Comparison of ENCODE assay signal across 8 cellular contexts in the genomic region with DNA sequence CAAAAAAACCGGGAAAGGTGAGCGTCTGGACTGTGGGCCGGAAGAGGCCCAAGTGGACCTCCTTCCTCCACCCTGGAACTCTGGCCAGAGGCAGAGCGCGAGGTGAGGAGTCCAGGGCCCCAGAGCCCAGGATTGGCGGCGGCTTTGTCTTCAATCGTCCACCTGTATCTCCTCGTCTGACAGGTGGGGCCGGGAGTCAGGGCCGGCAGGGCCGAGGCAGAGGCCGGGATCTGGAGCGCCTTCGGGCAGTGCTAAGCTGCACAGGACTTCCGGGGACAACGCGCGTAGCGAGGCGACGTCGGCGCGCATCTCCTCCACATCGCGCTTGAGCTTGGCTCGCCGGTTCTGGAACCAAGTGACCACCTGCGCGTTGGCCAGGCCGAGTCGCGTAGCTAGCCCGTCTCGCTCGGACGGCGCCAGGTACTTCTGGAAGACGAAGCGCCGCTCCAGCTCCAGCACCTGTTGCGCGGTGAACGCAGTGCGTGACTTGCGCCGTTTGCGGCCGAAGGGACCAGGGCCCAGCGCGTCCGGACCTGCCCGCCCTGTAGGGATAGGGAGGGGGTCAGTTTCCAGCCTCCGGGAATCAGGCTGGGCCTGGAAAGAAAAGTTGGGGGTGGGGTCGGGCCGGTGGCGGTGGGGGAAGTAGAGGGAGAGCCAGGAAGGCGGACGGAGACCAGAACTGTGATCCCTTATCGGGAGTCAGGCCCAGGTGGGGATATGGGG. TPM values are rescaled to one million over a fixed set of nuclear protein-coding genes. Genes with fewer than 3 reads are reported as not detected.
DNase-seq lines count a peak whose midpoint lies in the region; ATAC-seq and TF ChIP-seq lines count a peak whose summit lies in the region.

No MANE protein-coding gene starts in this region.

- TF ChIP-seq CTCF in hepatocyte (IDR thresholded peaks at IDR 0.05; ENCODE audit: poor library complexity) (no peak), gastrocnemius medialis (IDR thresholded peaks at IDR 0.05 in 4 of 5, conservative IDR thresholded peaks at IDR 0.05 in 1 of 5) (no peak)

- intact Hi-C loops in gastrocnemius medialis (cut with DNase I; ENCODE audit: low total_unique reads): no loop called here

- peaks cover 46% of the 10 kb centered on the region for H3K27me3 Mint-ChIP-seq in activated CD8-positive, alpha-beta memory T cell treated with anti-CD3 and anti-CD28 coated beads, Interleukin-2, amount 10 ng/mL, durations not matched to agents 7 days and 5 days

- peak overlapping the region; percentile 60 for H3K4me3 ChIP-seq in hepatocyte
- H3K4me3 ChIP-seq in gastrocnemius medialis: peak overlapping the region; percentile 32 to 48 (median 44)

- H2AFZ ChIP-seq in hepatocyte: peak overlapping the region; percentile 28

- peak overlapping the region; percentile 98 for H3K4me2 ChIP-seq in hepatocyte

- no peaks in the 10 kb centered on the region for H3K9me3 ChIP-seq in hepatocyte (ENCODE audit: low read depth)
- no peaks in the 10 kb centered on the region for H3K9me3 ChIP-seq in gastrocnemius medialis

- 6% methylated on average over 56 of the region's 61 CpGs for WGBS in hepatocyte (ENCODE audit: low lambda C conversion rate, missing lambda C conversion rate)

- in situ Hi-C loops in gastrocnemius medialis (cut with MboI; ENCODE audit: low sequenced_read_pairs in 4 of 4): no loop called here

- H4K20me1 ChIP-seq in hepatocyte (ENCODE audit: insufficient read depth, poor library complexity, severe bottlenecking): no peaks in the 10 kb centered on the region

- CTCF ChIA-PET in activated CD8-positive, alpha-beta memory T cell treated with anti-CD3 and anti-CD28 coated beads, Interleukin-2, amount 10 ng/mL, durations not matched to agents 7 days and 5 days (lab: Charles Lee): interaction anchor here (0.6 to 4.1 kb wide), 2 partner anchors 15 to 90 kb away, joined by 3 to 25 read pairs; a partner anchor contains a TSS

- H3K9me2 ChIP-seq in hepatocyte (replicated peaks; ENCODE audit: insufficient read depth): no peaks in the 10 kb centered on the region

- DNase-seq in NCI-H345 (lab: John Stamatoyannopoulos, UW): peak; percentile 16
- no peak for DNase-seq in NCI-H345 treated with DMSO at 0.1 percent for 48 hours (lab: John Stamatoyannopoulos, UW; ENCODE audit: unreplicated experiment)
- DNase-seq in activated CD8-positive, alpha-beta memory T cell treated with anti-CD3 and anti-CD28 coated beads, Interleukin-2, amount 10 ng/mL, durations not matched to agents 7 days and 5 days: peak; percentile 58
- no peak for DNase-seq in hepatocyte (ENCODE audit: low spot score)
- DNase-seq in gastrocnemius medialis: no peak
- no peak for DNase-seq in NCI-H2029 treated with DMSO at 0.1 percent for 48 hours (lab: John Stamatoyannopoulos, UW)

- no peak for TF ChIP-seq POLR2A in gastrocnemius medialis (IDR thresholded peaks at IDR 0.05)

- H3K79me2 ChIP-seq in hepatocyte: peaks cover 4% of the 10 kb centered on the region

- H3K4me1 Mint-ChIP-seq in activated CD8-positive, alpha-beta memory T cell treated with anti-CD3 and anti-CD28 coated beads, Interleukin-2, amount 10 ng/mL, durations not matched to agents 7 days and 5 days: peaks cover 29% of the 10 kb centered on the region

- no peak overlapping the region for H3K27ac ChIP-seq in hepatocyte
- H3K27ac ChIP-seq in gastrocnemius medialis: no peak overlapping the region

- peak overlapping the region; percentile 84 for H3K4me3 Mint-ChIP-seq in activated CD8-positive, alpha-beta memory T cell treated with anti-CD3 and anti-CD28 coated beads, Interleukin-2, amount 10 ng/mL, durations not matched to agents 7 days and 5 days

- no peaks in the 10 kb centered on the region for H3K36me3 Mint-ChIP-seq in activated CD8-positive, alpha-beta memory T cell treated with anti-CD3 and anti-CD28 coated beads, Interleukin-2, amount 10 ng/mL, durations not matched to agents 7 days and 5 days

- H3K9me3 Mint-ChIP-seq in activated CD8-positive, alpha-beta memory T cell treated with anti-CD3 and anti-CD28 coated beads, Interleukin-2, amount 10 ng/mL, durations not matched to agents 7 days and 5 days (ENCODE audit: low read depth): no peaks in the 10 kb centered on the region

- H3K36me3 ChIP-seq in hepatocyte (replicated peaks; ENCODE audit: insufficient read depth, low read depth) (no peaks in the 10 kb centered on the region), gastrocnemius medialis (peaks cover 0 to 16% of the 10 kb centered on the region in 2 donors)

- peak overlapping the region; percentile 80 for H3K27ac Mint-ChIP-seq in activated CD8-positive, alpha-beta memory T cell treated with anti-CD3 and anti-CD28 coated beads, Interleukin-2, amount 10 ng/mL, durations not matched to agents 7 days and 5 days

- peaks cover 52% of the 10 kb centered on the region for H3K27me3 ChIP-seq in hepatocyte
- peaks cover 42 to 59% (median 51%) of the 10 kb centered on the region in 3 donors for H3K27me3 ChIP-seq in gastrocnemius medialis

- peak; percentile 59 for ATAC-seq in activated CD8-positive, alpha-beta memory T cell treated with anti-CD3 and anti-CD28 coated beads, Interleukin-2, amount 10 ng/mL, durations not matched to agents 7 days and 5 days
- ATAC-seq in gastrocnemius medialis (no peak), GM18867 (IDR thresholded peaks at IDR 0.05; ENCODE audit: unreplicated experiment) (no peak), HG02938 (IDR thresholded peaks at IDR 0.05; ENCODE audit: unreplicated experiment) (no peak)

- H3K4me1 ChIP-seq in hepatocyte (ENCODE audit: insufficient read depth) (peaks cover 39% of the 10 kb centered on the region), gastrocnemius medialis (peaks cover 22 to 26% of the 10 kb centered on the region in 2 donors)

RNA-seq across cellular contexts. Expression of a gene that starts 1.5 kb away (rescaled TPM):
- 1 to 10 TPM; 1.3 to 2.4 TPM for total RNA-seq in activated CD8-positive, alpha-beta memory T cell treated with anti-CD3 and anti-CD28 coated beads, Interleukin-2, amount 10 ng/mL, durations not matched to agents 7 days and 5 days
- total RNA-seq in hepatocyte: 2.5 and 3.4 TPM in 2 replicates
- polyA plus RNA-seq in hepatocyte: 3.1 and 5.2 TPM in 2 replicates
- total RNA-seq in gastrocnemius medialis: under 1 TPM in 1 of 4 donors, not detected in 3; 0.59 TPM

RNA-seq across cellular contexts. Expression of a gene that starts 9.6 kb away (rescaled TPM):
- total RNA-seq in activated CD8-positive, alpha-beta memory T cell treated with anti-CD3 and anti-CD28 coated beads, Interleukin-2, amount 10 ng/mL, durations not matched to agents 7 days and 5 days: 10 to 100 TPM; 15.5 to 34.0 TPM
- total RNA-seq in hepatocyte (10.4 and 10.6 TPM in 2 replicates), gastrocnemius medialis (10 to 100 TPM; 14.2 to 23.6 (median 20.0) TPM)
- polyA plus RNA-seq in hepatocyte: 29.0 and 30.2 TPM in 2 replicates

RNA-seq across cellular contexts. Expression of a gene that starts 15.1 kb away (rescaled TPM):
- 10 to 100 TPM; 39.4 to 48.8 TPM for total RNA-seq in activated CD8-positive, alpha-beta memory T cell treated with anti-CD3 and anti-CD28 coated beads, Interleukin-2, amount 10 ng/mL, durations not matched to agents 7 days and 5 days
- 19.9 and 25.1 TPM in 2 replicates for total RNA-seq in hepatocyte
- polyA plus RNA-seq in hepatocyte: 21.3 and 23.8 TPM in 2 replicates
- total RNA-seq in gastrocnemius medialis: 1 to 10 TPM; 6.1 to 9.6 (median 7.7) TPM

RNA-seq across cellular contexts. Expression of a gene that starts 15.1 kb away (rescaled TPM):
- total RNA-seq in activated CD8-positive, alpha-beta memory T cell treated with anti-CD3 and anti-CD28 coated beads, Interleukin-2, amount 10 ng/mL, durations not matched to agents 7 days and 5 days: 10 to 100 TPM; 26.5 to 29.5 TPM
- 11.6 and 15.9 TPM in 2 replicates for total RNA-seq in hepatocyte
- 16.6 and 21.3 TPM in 2 replicates for polyA plus RNA-seq in hepatocyte
- 1 to 10 TPM; 5.5 to 7.3 (median 6.0) TPM for total RNA-seq in gastrocnemius medialis

RNA-seq across cellular contexts. Expression of a gene that starts 16.3 kb away (rescaled TPM):
- 1 to 10 TPM in 1 of 2 experiments, under 1 TPM in 1; 0.82 to 1.3 TPM for total RNA-seq in activated CD8-positive, alpha-beta memory T cell treated with anti-CD3 and anti-CD28 coated beads, Interleukin-2, amount 10 ng/mL, durations not matched to agents 7 days and 5 days
- total RNA-seq in hepatocyte (not detected in 2 replicates), gastrocnemius medialis (not detected)
- not detected in 2 replicates for polyA plus RNA-seq in hepatocyte

Comparison
In these comparisons a context has a peak if more than half of its experiments do, and no peak if none do; other contexts are left out.
1. DNase-seq: peak in NCI-H345 (single experiment) and activated CD8-positive, alpha-beta memory T cell treated with anti-CD3 and anti-CD28 coated beads, Interleukin-2, amount 10 ng/mL, durations not matched to agents 7 days and 5 days (single experiment); none in NCI-H345 treated with DMSO at 0.1 percent for 48 hours (single experiment), hepatocyte (single experiment), gastrocnemius medialis (0 of 2) and NCI-H2029 treated with DMSO at 0.1 percent for 48 hours (single experiment).